In the genomic region with DNA sequence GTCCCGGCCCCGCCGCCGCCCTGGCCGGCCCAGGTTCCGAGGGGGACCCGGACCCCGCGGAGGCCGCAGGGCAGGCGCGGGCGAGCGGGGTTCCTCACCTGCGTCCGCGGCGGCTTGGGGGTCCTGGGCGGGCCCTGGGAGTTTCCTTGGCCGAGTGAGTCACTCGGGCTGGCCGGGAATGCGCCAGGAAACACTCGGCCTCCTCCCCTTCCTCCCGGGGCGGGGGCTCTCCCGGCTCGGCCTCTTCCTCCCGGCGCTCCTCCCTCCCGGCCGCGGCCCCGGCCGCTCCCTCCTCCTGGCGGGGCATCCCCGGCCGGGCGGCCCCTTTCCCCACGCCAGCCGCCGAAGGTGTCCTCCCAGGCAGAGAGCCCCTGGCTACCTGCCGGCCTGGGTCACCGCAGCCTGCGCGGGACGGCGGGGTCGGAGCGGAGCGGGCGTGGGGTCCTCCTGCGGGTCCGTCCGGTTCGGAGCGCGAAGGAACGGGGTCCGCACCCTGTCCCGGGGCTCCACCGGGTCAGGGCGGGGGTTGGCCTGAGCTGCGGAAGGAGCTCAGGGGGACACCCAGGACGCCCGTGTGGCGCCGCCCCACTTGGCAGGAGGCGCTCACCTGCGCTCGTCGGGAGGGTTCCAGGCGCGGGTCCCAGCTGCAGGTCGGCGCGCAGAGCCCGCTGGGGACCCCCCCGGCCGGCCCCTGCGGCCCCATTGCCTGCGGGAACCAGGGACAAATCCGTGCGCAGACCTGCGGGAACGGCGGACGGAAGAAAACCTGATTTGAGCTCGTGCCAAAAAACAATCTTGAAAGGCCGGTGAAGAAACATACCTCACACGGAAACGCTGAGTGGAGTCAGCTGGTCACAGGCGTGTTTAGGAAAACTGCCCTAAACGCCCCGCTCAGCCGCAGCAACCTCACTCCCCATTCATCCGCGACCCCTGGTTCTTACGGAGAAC, we compare ENCODE assay signal across 8 cellular contexts. TPM values are rescaled to one million over a fixed set of nuclear protein-coding genes. Genes with fewer than 3 reads are reported as not detected.
DNase-seq lines count a peak whose midpoint lies in the region; ATAC-seq lines count a peak whose summit lies in the region.

A gene (minus strand): TSS at position 180 of the 948 bp plus-strand sequence. CDS start 33,083 bp downstream, outside the sequence.

- peaks cover 0 to 1% (median 0%) of the 10 kb centered on the region in 3 donors for H3K9me3 Mint-ChIP-seq in IgD-negative memory B cell

- no peaks in the 10 kb centered on the region for H3K27me3 ChIP-seq in layer of hippocampus (ENCODE audit: control insufficient read depth, insufficient read depth, low read length)

- DNase-seq in EL = peak; percentile 88
- DNase-seq in cortex of kidney (lab: John Stamatoyannopoulos, UW) = peak; percentile 65
- DNase-seq in stimulated activated CD4-positive, alpha-beta T cell treated with anti-CD3 and anti-CD28 coated beads, Interleukin-15, amount 100 ng/mL, for 24 hours = peak; percentile 60

- H3K4me1 Mint-ChIP-seq in IgD-negative memory B cell = peaks cover 8 to 13% (median 13%) of the 10 kb centered on the region in 3 donors

- ATAC-seq in GM21515 (IDR thresholded peaks at IDR 0.05; ENCODE audit: unreplicated experiment) = peak; percentile 73
- ATAC-seq in GM18519 (IDR thresholded peaks at IDR 0.05; ENCODE audit: low FRiP score, unreplicated experiment) = no peak

- no peaks in the 10 kb centered on the region for H3K36me3 Mint-ChIP-seq in IgD-negative memory B cell

- H3K27ac ChIP-seq in layer of hippocampus (ENCODE audit: low read depth, low read length) = peak within 1 kb of the TSS; percentile 65

- H3K27me3 Mint-ChIP-seq in IgD-negative memory B cell = peaks cover 17% of the 10 kb centered on the region

- H3K4me3 Mint-ChIP-seq in IgD-negative memory B cell = peak within 1 kb of the TSS; percentile 94 to 98 (median 96)

- intact Hi-C loops in T-helper 2 cell treated with Interferon-gamma antibody and Interleukin-4, amounts not matched to agents 100 ng/mL and 5 ng/mL, for 36 hours (cut with micrococcal nuclease) = no loop called here

- peak within 1 kb of the TSS in 1 of 3 donors; percentile 6 for H3K27ac Mint-ChIP-seq in IgD-negative memory B cell

RNA-seq across cellular contexts. Expression of the gene that starts here (rescaled TPM):
- 12.5 TPM for polyA plus RNA-seq in IgD-negative memory B cell
- 14.3 and 14.5 TPM in 2 replicates for total RNA-seq in T-helper 2 cell treated with Interferon-gamma antibody and Interleukin-4, amounts not matched to agents 100 ng/mL and 5 ng/mL, for 36 hours
